Comparison of ENCODE assay signal across 19 cellular contexts in genomic region chr19:23558541-23558940, GRCh38.
A peak's percentile ranks its signal among the peaks of the same experiment; 100 is the strongest.
DNase-seq lines count a peak whose midpoint lies in the region; ATAC-seq and TF ChIP-seq lines count a peak whose summit lies in the region.
"Had no signal": no experiment of that assay in that cellular context is flagged by ENCODE, and none has a peak within 500 bp of the region (broad histone marks: within the 10 kb centered on the region; RNA-seq: fewer than 3 reads in every experiment).

No MANE protein-coding gene starts in this region.

- H3K36me3 Mint-ChIP-seq in MCF 10A (ENCODE audit: insufficient read depth, unreplicated experiment) = peaks cover 5% of the 10 kb centered on the region
- peaks cover 0 to 22% (median 7%) of the 10 kb centered on the region in 3 experiments; a peak in 5 of 7 replicates for H3K36me3 Mint-ChIP-seq in H9 (ENCODE audit: insufficient read depth in 1 of 3, low read depth in 3 of 3)

- H3K9me2 ChIP-seq in PC-3 (replicated peaks; ENCODE audit: low read length) = no peaks in the 10 kb centered on the region

- in situ Hi-C loops in mammary epithelial cell (cut with MboI; ENCODE audit: low sequenced_read_pairs in 2 of 2) = no loop called here

- H3K18ac ChIP-seq in H9 (ENCODE audit: insufficient read length, low read depth, low read length) = no peak overlapping the region

- H3K27me3 Mint-ChIP-seq in MCF 10A (ENCODE audit: insufficient read depth, unreplicated experiment) = no peaks in the 10 kb centered on the region
- H3K27me3 Mint-ChIP-seq in H9 (ENCODE audit: low read depth) = peaks cover 6% of the 10 kb centered on the region
- H3K27me3 Mint-ChIP-seq: CD4-positive, alpha-beta T cell had no signal

- H3K4me3 ChIP-seq in mammary epithelial cell (replicated peaks in 1 of 3; ENCODE audit: insufficient read depth in 1 of 3, low read depth in 2 of 3, low read length in 3 of 3) = no peak overlapping the region
- no peak overlapping the region for H3K4me3 ChIP-seq in PC-3 (ENCODE audit: low read length)
- H3K4me3 ChIP-seq: A549, GM12878, GM23338 had no signal

- H3K79me2 ChIP-seq in mammary epithelial cell (ENCODE audit: insufficient read depth, low read length) (no peaks in the 10 kb centered on the region), PC-3 (ENCODE audit: low read length) (no peaks in the 10 kb centered on the region), H9 (ENCODE audit: insufficient read depth, low read length) (no peaks in the 10 kb centered on the region)

- H4K91ac ChIP-seq in H9 (ENCODE audit: insufficient read length, low read depth, low read length) = no peak overlapping the region

- DNase-seq in MCF 10A (ENCODE audit: unreplicated experiment) (peak; percentile 22), mammary epithelial cell (no peak), HS-5 (ENCODE audit: low read depth) (peak; percentile 75), PC-3 (peak; percentile 72), T1000 (lab: John Stamatoyannopoulos, UW) (peak; percentile 51), NCI-H1694 (lab: John Stamatoyannopoulos, UW) (no peak), foreskin melanocyte (no peak), H9 (no peak)
- DNase-seq: AML-193; Caco-2; CD4-positive, alpha-beta T cell; GF-D8; H7; KG1 had no signal

- H2BK12ac ChIP-seq in H9 (ENCODE audit: insufficient read length, low read depth, low read length) = no peak overlapping the region

- CTCF ChIA-PET in MCF 10A (lab: Yijun Ruan, JAX) = interaction anchor here (0.5 kb wide), 1 partner anchor 161 kb away, joined by 5 read pairs; no protein-coding TSS in a partner anchor
- CTCF ChIA-PET in mammary epithelial cell (lab: Charles Lee; ENCODE audit: low non-redundant PET) = no interaction called here
- CTCF ChIA-PET in PC-3 (lab: Charles Lee) = no interaction called here

- intact Hi-C loops in MCF 10A (cut with micrococcal nuclease) (no loop called here), mammary epithelial cell (cut with micrococcal nuclease) (loop anchor here (10.0 kb wide), 1 partner anchor 496 kb away; no protein-coding TSS in a partner anchor), PC-3 (cut with micrococcal nuclease) (no loop called here)

- H3K56ac ChIP-seq in H9 (ENCODE audit: insufficient read length, low read depth, low read length) = no peak overlapping the region

- H2BK120ac ChIP-seq in H9 (ENCODE audit: low read depth, low read length, poor library complexity, severe bottlenecking) = no peak overlapping the region

- H3T11ph ChIP-seq in H9 (ENCODE audit: low read length) = no peak overlapping the region

- TF ChIP-seq CTCF in MCF 10A (IDR thresholded peaks at IDR 0.05; ENCODE audit: unreplicated experiment) (no peak), mammary epithelial cell (conservative IDR thresholded peaks at IDR 0.05 in 1 of 2, IDR thresholded peaks at IDR 0.05 in 1 of 2; ENCODE audit: extremely low read depth in 1 of 2, insufficient read depth in 1 of 2, low read depth in 1 of 2, low read length in 2 of 2) (no peak), PC-3 (conservative IDR thresholded peaks at IDR 0.05; ENCODE audit: low read depth, low read length) (no peak), H9 (conservative IDR thresholded peaks at IDR 0.05) (no peak)

- H3F3A ChIP-seq in PC-3 (ENCODE audit: low read length, unreplicated experiment) = no peaks in the 10 kb centered on the region

- no peak overlapping the region for H3K14ac ChIP-seq in H9 (ENCODE audit: insufficient read depth, low read length)

- H3K79me1 ChIP-seq in H9 (ENCODE audit: insufficient read depth, low read depth, low read length, poor library complexity, severe bottlenecking) = no peaks in the 10 kb centered on the region

- no peaks in the 10 kb centered on the region for H3K23me2 ChIP-seq in H9 (ENCODE audit: insufficient read length, low read depth, low read length, poor library complexity, severe bottlenecking)

- no peak overlapping the region for H2BK20ac ChIP-seq in H9 (ENCODE audit: low read depth, low read length, poor library complexity, severe bottlenecking)

- peaks cover 22% of the 10 kb centered on the region for H3K9me3 Mint-ChIP-seq in MCF 10A (ENCODE audit: unreplicated experiment)
- peaks cover 51 to 72% of the 10 kb centered on the region in 2 experiments for H3K9me3 Mint-ChIP-seq in H9

- no peak overlapping the region for H2BK5ac ChIP-seq in H9 (ENCODE audit: insufficient read length, low read length)

- POLR2A ChIA-PET in MCF 10A (lab: Yijun Ruan, JAX) = no interaction called here
- POLR2A ChIA-PET in PC-3 (lab: Charles Lee; ENCODE audit: unreplicated experiment) = no interaction called here

- ATAC-seq in PC-3 = peak; percentile 23
- ATAC-seq: A549, GM12878, GM23338 had no signal

- no peak overlapping the region for H3K9ac ChIP-seq in mammary epithelial cell (ENCODE audit: insufficient read depth, low read length)
- H3K9ac ChIP-seq in PC-3 (ENCODE audit: low read length) = peak overlapping the region; percentile 43; the same call in 1 of the 2 replicates
- no peak overlapping the region for H3K9ac ChIP-seq in H9 (ENCODE audit: extremely low read depth, insufficient read length, low read length)

- BruUV-seq in MCF 10A (replicated peaks; lab: Mats Ljungman, UMichigan) (no TSS peak), mammary epithelial cell (replicated peaks; lab: Mats Ljungman, UMichigan) (no TSS peak), PC-3 (replicated peaks; lab: Mats Ljungman, UMichigan) (no TSS peak)

- no peaks in the 10 kb centered on the region for H3K4me1 Mint-ChIP-seq in MCF 10A (ENCODE audit: insufficient read depth, unreplicated experiment)
- H3K4me1 Mint-ChIP-seq in H9 = no peaks in the 10 kb centered on the region
- H3K4me1 Mint-ChIP-seq: GM23338 had no signal

- H3K4me3 Mint-ChIP-seq in MCF 10A (ENCODE audit: unreplicated experiment) = no peak overlapping the region
- no peak overlapping the region for H3K4me3 Mint-ChIP-seq in H9
- H3K4me3 Mint-ChIP-seq: CD4-positive, alpha-beta T cell; GM23338 had no signal

- H3K4ac ChIP-seq in H9 (ENCODE audit: low read depth, low read length) = no peak overlapping the region

- H3K4me2 ChIP-seq in mammary epithelial cell (ENCODE audit: insufficient read depth, low read depth, low read length) (no peak overlapping the region), PC-3 (ENCODE audit: low read length) (no peak overlapping the region), H9 (ENCODE audit: insufficient read depth, insufficient read length, low read length) (no peak overlapping the region)
- H3K4me2 ChIP-seq: A549, GM23338 had no signal

- H3K4me1 ChIP-seq in mammary epithelial cell (ENCODE audit: insufficient read depth, low read length) (peaks cover 10% of the 10 kb centered on the region), PC-3 (ENCODE audit: insufficient read depth, low read length) (peaks cover 32% of the 10 kb centered on the region), H9 (ENCODE audit: insufficient read depth, low read length) (no peaks in the 10 kb centered on the region)
- H3K4me1 ChIP-seq: A549, Caco-2 had no signal

- no peak overlapping the region for H4K5ac ChIP-seq in H9 (ENCODE audit: insufficient read length, low read depth, low read length)

- H3K27ac Mint-ChIP-seq in MCF 10A (ENCODE audit: low read depth, unreplicated experiment) (no peak overlapping the region), H9 (no peak overlapping the region)
- H3K27ac Mint-ChIP-seq: CD4-positive, alpha-beta T cell; GM23338 had no signal

- no peak overlapping the region for H3K27ac ChIP-seq in mammary epithelial cell (ENCODE audit: insufficient read depth, low read depth, low read length)
- H3K27ac ChIP-seq in PC-3 (ENCODE audit: low read length) = peak overlapping the region; percentile 87
- H3K27ac ChIP-seq in H9 (ENCODE audit: insufficient read length, low read depth, low read length) = no peak overlapping the region
- H3K27ac ChIP-seq: 22Rv1, A549, C4-2B had no signal

- H3K23ac ChIP-seq in H9 (ENCODE audit: insufficient read length, low read depth, low read length) = no peak overlapping the region

- H2AK5ac ChIP-seq in H9 (ENCODE audit: insufficient read length, low read length) = no peak overlapping the region

- WGBS in mammary epithelial cell (ENCODE audit: low coverage, missing lambda C conversion rate) = 34% methylated on average over 4 of the region's 4 CpGs
- no CpG with 5 or more reads among the region's 4 CpGs for WGBS in H9 (ENCODE audit: extremely low coverage, insufficient read length, low lambda C conversion rate)

- dilution Hi-C loops in mammary epithelial cell (cut with HindIII; ENCODE audit: low sequenced_read_pairs) = no loop called here

- no peak overlapping the region for H4K8ac ChIP-seq in H9 (replicated peaks; ENCODE audit: insufficient read length, low read depth, low read length)

- no peak overlapping the region for H2BK15ac ChIP-seq in H9 (ENCODE audit: low read depth, low read length)

- H3K27me3 ChIP-seq in mammary epithelial cell (ENCODE audit: insufficient read depth, low read length) (no peaks in the 10 kb centered on the region), PC-3 (ENCODE audit: low read length) (no peaks in the 10 kb centered on the region), H9 (ENCODE audit: insufficient read depth, low read length) (no peaks in the 10 kb centered on the region)

- H4K20me1 ChIP-seq in mammary epithelial cell (ENCODE audit: insufficient read depth, low read length) (no peaks in the 10 kb centered on the region), PC-3 (ENCODE audit: low read length) (no peaks in the 10 kb centered on the region), H9 (ENCODE audit: control insufficient read depth, insufficient read depth, insufficient read length) (no peaks in the 10 kb centered on the region)

- H2AFZ ChIP-seq in mammary epithelial cell (ENCODE audit: low read depth, low read length) = no peak overlapping the region
- H2AFZ ChIP-seq in PC-3 (ENCODE audit: low read length) = no peak overlapping the region
- no peak overlapping the region for H2AFZ ChIP-seq in H9 (ENCODE audit: low read length)
- H2AFZ ChIP-seq: GM23338 had no signal

- no peaks in the 10 kb centered on the region for H3K36me3 ChIP-seq in mammary epithelial cell (ENCODE audit: insufficient read depth, low read length)
- H3K36me3 ChIP-seq in PC-3 (ENCODE audit: low read depth, low read length) = peaks cover 26% of the 10 kb centered on the region; the same call in 1 of the 2 replicates

- H3K9me3 ChIP-seq in mammary epithelial cell (replicated peaks; ENCODE audit: insufficient read depth, low read length) = peaks cover 7% of the 10 kb centered on the region
- peaks cover 16% of the 10 kb centered on the region for H3K9me3 ChIP-seq in PC-3 (ENCODE audit: low read length)
- peaks cover 73% of the 10 kb centered on the region for H3K9me3 ChIP-seq in H9 (ENCODE audit: control insufficient read depth, low read depth, low read length)
- H3K9me3 ChIP-seq: Caco-2 had no signal

Comparison
In these comparisons a context has a peak if more than half of its experiments do, and no peak if none do; other contexts are left out.
1. DNase-seq: peak in MCF 10A (single experiment), HS-5 (single experiment), PC-3 (single experiment) and T1000 (single experiment); none in mammary epithelial cell (single experiment), NCI-H1694 (single experiment), foreskin melanocyte (single experiment) and H9 (single experiment).